In the genomic region with DNA sequence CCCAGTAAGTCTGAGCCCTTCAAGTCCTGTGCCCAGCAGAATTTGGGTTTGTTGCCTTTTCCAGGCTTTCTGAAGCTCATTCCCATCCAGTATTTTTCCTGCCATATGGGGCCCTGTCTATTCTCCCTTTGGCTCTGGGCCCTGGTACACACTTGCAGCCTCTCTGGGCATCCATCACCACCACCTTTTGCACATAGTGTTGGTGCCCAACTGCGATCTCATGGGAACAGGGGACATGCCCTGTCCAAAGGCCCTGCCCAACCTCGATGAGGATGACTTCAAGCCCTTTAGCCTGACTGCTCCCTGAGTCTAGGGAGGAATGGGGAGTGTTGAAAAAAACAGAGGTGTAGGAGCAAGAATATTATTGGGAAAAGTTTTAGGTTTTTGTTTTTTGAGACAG, we compare ENCODE assay signal across 20 cellular contexts.
"Had no signal": no experiment of that assay in that cellular context is flagged by ENCODE, and none has a peak within 500 bp of the region (broad histone marks: within the 10 kb centered on the region; RNA-seq: fewer than 3 reads in every experiment).

No MANE protein-coding gene starts in this region.

- H3K4me1 ChIP-seq: suprapubic skin, upper lobe of left lung had no signal

- DNase-seq: activated CD4-positive, alpha-beta T cell treated with anti-CD3 and anti-CD28 coated beads, Interleukin-2, amount 10 ng/mL, durations not matched to agents 7 days and 5 days; activated CD4-positive, CD25-positive, alpha-beta regulatory T cell treated with anti-CD3 and anti-CD28 coated beads, Interleukin-2, amount 50 U/mL, for 72 hours; activated CD8-positive, alpha-beta memory T cell treated with anti-CD3 and anti-CD28 coated beads, Interleukin-2, amount 50 U/mL, for 4 hours; activated naive CD4-positive, alpha-beta T cell treated with Interleukin-2 at 50 U/mL for 16 hours; activated naive CD8-positive, alpha-beta T cell treated with anti-CD3 and anti-CD28 coated beads for 36 hours; activated T-cell treated with anti-CD3 and anti-CD28 coated beads, Interleukin-2, amount 50 U/mL, for 48 hours; dermis blood vessel endothelial cell; heart left ventricle; left colon; naive B cell; occipital lobe; posterior cingulate gyrus; retina; stimulated activated CD4-positive, alpha-beta T cell treated with anti-CD3 and anti-CD28 coated beads, Interleukin-2, amount 100 ng/mL, for 24 hours; stimulated activated naive CD8-positive, alpha-beta T cell treated with anti-CD3 and anti-CD28 coated beads, Interleukin-15, amount 100 ng/mL, for 72 hours; upper lobe of left lung had no signal

- H3K4me3 ChIP-seq: heart left ventricle, lung, suprapubic skin, upper lobe of left lung had no signal

- H3K27ac Mint-ChIP-seq: activated CD4-positive, alpha-beta T cell treated with anti-CD3 and anti-CD28 coated beads, Interleukin-2, amount 10 ng/mL, durations not matched to agents 7 days and 5 days; activated naive CD8-positive, alpha-beta T cell treated with anti-CD3 and anti-CD28 coated beads for 36 hours; naive B cell; stimulated activated effector memory CD8-positive, alpha-beta T cell treated with anti-CD3 and anti-CD28 coated beads, Interleukin-12 subunit alpha, Interleukin-12 subunit beta, amount 100 ng/mL, for 72 hours had no signal

- H3K9me3 Mint-ChIP-seq: activated CD4-positive, alpha-beta T cell treated with anti-CD3 and anti-CD28 coated beads, Interleukin-2, amount 10 ng/mL, durations not matched to agents 7 days and 5 days; activated naive CD8-positive, alpha-beta T cell treated with anti-CD3 and anti-CD28 coated beads for 36 hours; naive B cell; stimulated activated effector memory CD8-positive, alpha-beta T cell treated with anti-CD3 and anti-CD28 coated beads, Interleukin-12 subunit alpha, Interleukin-12 subunit beta, amount 100 ng/mL, for 72 hours; stimulated activated naive CD8-positive, alpha-beta T cell treated with anti-CD3 and anti-CD28 coated beads, Interleukin-15, amount 100 ng/mL, for 72 hours had no signal

- H3K27ac ChIP-seq: suprapubic skin, upper lobe of left lung had no signal

- H3K27me3 ChIP-seq: heart left ventricle, suprapubic skin, upper lobe of left lung had no signal

- ATAC-seq: stimulated activated effector memory CD8-positive, alpha-beta T cell treated with anti-CD3 and anti-CD28 coated beads, Interleukin-12 subunit alpha, Interleukin-12 subunit beta, amount 100 ng/mL, for 72 hours; stimulated activated naive CD8-positive, alpha-beta T cell treated with anti-CD3 and anti-CD28 coated beads, Interleukin-15, amount 100 ng/mL, for 72 hours had no signal

- H3K9me3 ChIP-seq: heart left ventricle, suprapubic skin, upper lobe of left lung had no signal

- H3K36me3 Mint-ChIP-seq: activated naive CD8-positive, alpha-beta T cell treated with anti-CD3 and anti-CD28 coated beads for 36 hours; naive B cell; stimulated activated effector memory CD8-positive, alpha-beta T cell treated with anti-CD3 and anti-CD28 coated beads, Interleukin-12 subunit alpha, Interleukin-12 subunit beta, amount 100 ng/mL, for 72 hours had no signal

- H3K36me3 ChIP-seq: heart left ventricle, suprapubic skin, upper lobe of left lung had no signal

- FAIRE-seq: keratinocyte had no signal

- H3K4me3 Mint-ChIP-seq: activated CD4-positive, alpha-beta T cell treated with anti-CD3 and anti-CD28 coated beads, Interleukin-2, amount 10 ng/mL, durations not matched to agents 7 days and 5 days; activated naive CD8-positive, alpha-beta T cell treated with anti-CD3 and anti-CD28 coated beads for 36 hours; naive B cell; stimulated activated effector memory CD8-positive, alpha-beta T cell treated with anti-CD3 and anti-CD28 coated beads, Interleukin-12 subunit alpha, Interleukin-12 subunit beta, amount 100 ng/mL, for 72 hours; stimulated activated naive CD8-positive, alpha-beta T cell treated with anti-CD3 and anti-CD28 coated beads, Interleukin-15, amount 100 ng/mL, for 72 hours had no signal
